9 cellular contexts compared by ENCODE assay signal in genomic region chr3:126524429-126524988, GRCh38. TPM values are rescaled to one million over a fixed set of nuclear protein-coding genes. Genes with fewer than 3 reads are reported as not detected.
DNase-seq lines count a peak whose midpoint lies in the region; TF ChIP-seq lines count a peak whose summit lies in the region.
"Had no signal": no experiment of that assay in that cellular context is flagged by ENCODE, and none has a peak within 500 bp of the region (broad histone marks: within the 10 kb centered on the region; RNA-seq: fewer than 3 reads in every experiment).

No MANE protein-coding gene starts in this region.

- H3K9ac ChIP-seq in subcutaneous abdominal adipose tissue (ENCODE audit: low read length in 5 of 5) = peak overlapping the region in 1 of 5 donors; percentile 30

- peaks cover 0 to 19% (median 14%) of the 10 kb centered on the region in 5 donors for H3K4me1 ChIP-seq in subcutaneous abdominal adipose tissue (ENCODE audit: control insufficient read depth in 5 of 5, insufficient read depth in 5 of 5, low read length in 5 of 5)
- no peaks in the 10 kb centered on the region for H3K4me1 ChIP-seq in SJCRH30

- TF ChIP-seq CTCF in astrocyte of the cerebellum (IDR thresholded peaks at IDR 0.05; ENCODE audit: low read depth, low read length, missing control alignments) = no peak

- in situ Hi-C loops in astrocyte of the cerebellum (cut with HindIII; ENCODE audit: low sequenced_read_pairs) = loop anchor here (10.0 kb wide), 2 partner anchors 150 to 930 kb away; no protein-coding TSS in a partner anchor

- no peaks in the 10 kb centered on the region for H3K36me3 ChIP-seq in subcutaneous abdominal adipose tissue (ENCODE audit: control insufficient read depth in 5 of 5, insufficient read depth in 5 of 5, low read length in 5 of 5)
- no peaks in the 10 kb centered on the region for H3K36me3 ChIP-seq in SJCRH30

- no peaks in the 10 kb centered on the region for H3K9me3 ChIP-seq in subcutaneous abdominal adipose tissue (ENCODE audit: control insufficient read depth in 5 of 5, low read length in 5 of 5)
- no peaks in the 10 kb centered on the region for H3K9me3 ChIP-seq in SJCRH30 (replicated peaks)

- peak; percentile 58 for DNase-seq in NCI-H1105 (lab: John Stamatoyannopoulos, UW)
- no peak for DNase-seq in NCI-H1105 treated with DMSO at 0.1 percent for 48 hours (lab: John Stamatoyannopoulos, UW)
- no peak for DNase-seq in astrocyte of the cerebellum (ENCODE audit: low read depth)
- peak; percentile 65 for DNase-seq in left kidney (ENCODE audit: low read depth, low spot score)
- DNase-seq in HPDE6-E6E7 (ENCODE audit: extremely low spot score) = no peak
- DNase-seq in amniotic stem cell (lab: John Stamatoyannopoulos, UW) = no peak
- DNase-seq in SJCRH30 = no peak

- peak overlapping the region; percentile 26 for H3K4me3 ChIP-seq in astrocyte of the cerebellum (ENCODE audit: low read depth, low read length)
- H3K4me3 ChIP-seq in subcutaneous abdominal adipose tissue (ENCODE audit: low read depth in 1 of 5, low read length in 5 of 5) = peak overlapping the region; percentile 27 to 63 (median 46)
- no peak overlapping the region for H3K4me3 ChIP-seq in SJCRH30

- H3K27ac ChIP-seq in subcutaneous abdominal adipose tissue (ENCODE audit: low read depth, low read length) (no peak overlapping the region), SJCRH30 (no peak overlapping the region)

- H3K27me3 ChIP-seq in subcutaneous abdominal adipose tissue (ENCODE audit: control insufficient read depth in 5 of 5, insufficient read depth in 4 of 5, low read length in 5 of 5) = peaks cover 0 to 19% (median 12%) of the 10 kb centered on the region in 5 donors
- H3K27me3 ChIP-seq in SJCRH30 = no peaks in the 10 kb centered on the region

RNA-seq across cellular contexts. Expression of gene CHST13, which starts 0.6 kb away (rescaled TPM):
- total RNA-seq in SJCRH30 (2014; rRNA removed; shearing (Covaris generic)) = not detected in 2 replicates
- total RNA-seq: temporal lobe had no signal

RNA-seq across cellular contexts. Expression of gene UROC1, which starts 6.9 kb away (rescaled TPM):
- total RNA-seq in SJCRH30 (2014; rRNA removed; shearing (Covaris generic)) = not detected in 2 replicates
- total RNA-seq: temporal lobe had no signal

RNA-seq across cellular contexts. Expression of gene C3orf22, which starts 34.2 kb away (rescaled TPM):
- total RNA-seq in SJCRH30 (2014; rRNA removed; shearing (Covaris generic)) = not detected in 2 replicates
- total RNA-seq: temporal lobe had no signal

RNA-seq across cellular contexts. Expression of gene ZXDC, which starts 48.8 kb away (rescaled TPM):
- total RNA-seq in SJCRH30 (2014; rRNA removed; shearing (Covaris generic)) = 15.9 and 17.2 TPM in 2 replicates

Comparison
In these comparisons a context has a peak if more than half of its experiments do, and no peak if none do; other contexts are left out.
1. DNase-seq: peak in NCI-H1105 (single experiment) and left kidney (single experiment); none in NCI-H1105 treated with DMSO at 0.1 percent for 48 hours (single experiment), astrocyte of the cerebellum (single experiment), HPDE6-E6E7 (single experiment), amniotic stem cell (single experiment) and SJCRH30 (0 of 2).